ENCODE assay signal across 17 cellular contexts in genomic region chr7:1767524-1767923, GRCh38.
DNase-seq lines count a peak whose midpoint lies in the region; ATAC-seq and TF ChIP-seq lines count a peak whose summit lies in the region.
"Had no signal": no experiment of that assay in that cellular context is flagged by ENCODE, and none has a peak within 500 bp of the region (broad histone marks: within the 10 kb centered on the region; RNA-seq: fewer than 3 reads in every experiment).

No MANE protein-coding gene starts in this region.

- H3K9me3 Mint-ChIP-seq in chondrocyte (ENCODE audit: low read depth) (no peaks in the 10 kb centered on the region), nephron progenitor cell (peaks cover 29% of the 10 kb centered on the region)

- no peaks in the 10 kb centered on the region for H3K4me1 Mint-ChIP-seq in chondrocyte (ENCODE audit: low read depth)
- no peaks in the 10 kb centered on the region for H3K4me1 Mint-ChIP-seq in nephron progenitor cell
- H3K4me1 Mint-ChIP-seq: activated CD4-positive, alpha-beta T cell treated with anti-CD3 and anti-CD28 coated beads for 36 hours; activated naive CD8-positive, alpha-beta T cell treated with anti-CD3 and anti-CD28 coated beads, Interleukin-2, amount 10 ng/mL, durations not matched to agents 7 days and 5 days; T-helper 17 cell had no signal

- H3K4me2 ChIP-seq in MM.1S (ENCODE audit: low read depth, low read length), result no peak overlapping the region
- H3K4me2 ChIP-seq: KMS-11 had no signal

- no peak overlapping the region for H3K4me3 ChIP-seq in MM.1S (ENCODE audit: low read length)
- H3K4me3 ChIP-seq: stomach had no signal

- H3K27ac Mint-ChIP-seq in chondrocyte (ENCODE audit: unreplicated experiment) (no peak overlapping the region), nephron progenitor cell (peak overlapping the region; percentile 16)
- H3K27ac Mint-ChIP-seq: activated CD4-positive, alpha-beta T cell treated with anti-CD3 and anti-CD28 coated beads for 36 hours; activated naive CD8-positive, alpha-beta T cell treated with anti-CD3 and anti-CD28 coated beads, Interleukin-2, amount 10 ng/mL, durations not matched to agents 7 days and 5 days; T-helper 17 cell had no signal

- peaks cover 51% of the 10 kb centered on the region for H3K27me3 ChIP-seq in MM.1S (replicated peaks; ENCODE audit: insufficient read depth, low read length)

- H3K4me1 ChIP-seq in MM.1S (ENCODE audit: low read length), result no peaks in the 10 kb centered on the region
- H3K4me1 ChIP-seq: stomach had no signal

- peak; percentile 17; the same call in 1 of the 2 replicates for TF ChIP-seq CTCF in MM.1S (IDR thresholded peaks at IDR 0.05; ENCODE audit: low read length)
- peak; percentile 34 for TF ChIP-seq CTCF in chondrocyte (IDR thresholded peaks at IDR 0.05)
- TF ChIP-seq CTCF in nephron progenitor cell (IDR thresholded peaks at IDR 0.05), result no peak

- H3K9me3 ChIP-seq in MM.1S (replicated peaks; ENCODE audit: insufficient read depth, low read length), result no peaks in the 10 kb centered on the region

- H3K4me3 Mint-ChIP-seq in chondrocyte (ENCODE audit: unreplicated experiment), result no peak overlapping the region
- no peak overlapping the region for H3K4me3 Mint-ChIP-seq in nephron progenitor cell
- H3K4me3 Mint-ChIP-seq: activated CD4-positive, alpha-beta T cell treated with anti-CD3 and anti-CD28 coated beads for 36 hours; activated naive CD8-positive, alpha-beta T cell treated with anti-CD3 and anti-CD28 coated beads, Interleukin-2, amount 10 ng/mL, durations not matched to agents 7 days and 5 days; T-helper 17 cell had no signal

- H3K36me3 ChIP-seq in MM.1S (replicated peaks; ENCODE audit: insufficient read depth, low read length), result no peaks in the 10 kb centered on the region
- H3K36me3 ChIP-seq: stomach had no signal

- H3K27ac ChIP-seq in MM.1S (ENCODE audit: low read length), result no peak overlapping the region
- H3K27ac ChIP-seq: KMS-11, stomach had no signal

- no peaks in the 10 kb centered on the region for H3K9me2 ChIP-seq in MM.1S (replicated peaks; ENCODE audit: insufficient read depth, low read length)

- H3K9ac ChIP-seq in MM.1S (ENCODE audit: low read length), result no peak overlapping the region
- H3K9ac ChIP-seq: KMS-11 had no signal

- no peaks in the 10 kb centered on the region for H3K79me2 ChIP-seq in MM.1S (ENCODE audit: low read length)

- H3K36me3 Mint-ChIP-seq in chondrocyte (ENCODE audit: low read depth), result no peaks in the 10 kb centered on the region
- H3K36me3 Mint-ChIP-seq in nephron progenitor cell (ENCODE audit: low read depth), result no peaks in the 10 kb centered on the region
- H3K36me3 Mint-ChIP-seq: activated naive CD8-positive, alpha-beta T cell treated with anti-CD3 and anti-CD28 coated beads, Interleukin-2, amount 10 ng/mL, durations not matched to agents 7 days and 5 days had no signal

- no peak for ATAC-seq in GM21737 (IDR thresholded peaks at IDR 0.05; ENCODE audit: unreplicated experiment)
- ATAC-seq: activated CD4-positive, alpha-beta T cell treated with anti-CD3 and anti-CD28 coated beads for 36 hours; T-helper 17 cell had no signal

- H3K27me3 Mint-ChIP-seq in chondrocyte (ENCODE audit: low read depth), result peaks cover 6% of the 10 kb centered on the region
- peaks cover 9% of the 10 kb centered on the region for H3K27me3 Mint-ChIP-seq in nephron progenitor cell (ENCODE audit: low read depth, poor library complexity)
- H3K27me3 Mint-ChIP-seq: activated CD4-positive, alpha-beta T cell treated with anti-CD3 and anti-CD28 coated beads for 36 hours; activated naive CD8-positive, alpha-beta T cell treated with anti-CD3 and anti-CD28 coated beads, Interleukin-2, amount 10 ng/mL, durations not matched to agents 7 days and 5 days had no signal

- DNase-seq in SHP77 (lab: John Stamatoyannopoulos, UW) (peak; percentile 65 to 72), SHP77 treated with DMSO at 0.1 percent for 48 hours (lab: John Stamatoyannopoulos, UW) (no peak), MM.1S (no peak), chondrocyte (ENCODE audit: low spot score) (no peak), nephron progenitor cell (no peak), T-helper 1 cell (no peak)
- DNase-seq in activated CD4-positive, alpha-beta T cell treated with anti-CD3 and anti-CD28 coated beads, Interleukin-2, amount 50 U/mL, for 4 hours, result no peak
- DNase-seq: activated CD4-positive, alpha-beta T cell treated with anti-CD3 and anti-CD28 coated beads for 36 hours; activated naive CD8-positive, alpha-beta T cell treated with anti-CD3 and anti-CD28 coated beads, Interleukin-2, amount 10 ng/mL, durations not matched to agents 7 days and 5 days; central memory CD4-positive, alpha-beta T cell; GOT3; islet precursor cell; NCI-H2029 treated with DMSO at 0.1 percent for 48 hours; stomach; T-helper 17 cell had no signal

- H4K20me1 ChIP-seq in MM.1S (ENCODE audit: insufficient read depth, low read length), result no peaks in the 10 kb centered on the region

- H3F3A ChIP-seq in MM.1S (ENCODE audit: insufficient read depth, low read length), result no peaks in the 10 kb centered on the region

- H2AFZ ChIP-seq in MM.1S (ENCODE audit: low read length), result no peak overlapping the region

Comparison
In these comparisons a context has a peak if more than half of its experiments do, and no peak if none do; other contexts are left out.
1. DNase-seq: peak in SHP77 (2 of 2); none in SHP77 treated with DMSO at 0.1 percent for 48 hours (single experiment), MM.1S (single experiment), chondrocyte (single experiment), nephron progenitor cell (single experiment), T-helper 1 cell (0 of 5) and activated CD4-positive, alpha-beta T cell treated with anti-CD3 and anti-CD28 coated beads, Interleukin-2, amount 50 U/mL, for 4 hours (0 of 2).